ENCODE assay signal across 8 cellular contexts in the genomic region with DNA sequence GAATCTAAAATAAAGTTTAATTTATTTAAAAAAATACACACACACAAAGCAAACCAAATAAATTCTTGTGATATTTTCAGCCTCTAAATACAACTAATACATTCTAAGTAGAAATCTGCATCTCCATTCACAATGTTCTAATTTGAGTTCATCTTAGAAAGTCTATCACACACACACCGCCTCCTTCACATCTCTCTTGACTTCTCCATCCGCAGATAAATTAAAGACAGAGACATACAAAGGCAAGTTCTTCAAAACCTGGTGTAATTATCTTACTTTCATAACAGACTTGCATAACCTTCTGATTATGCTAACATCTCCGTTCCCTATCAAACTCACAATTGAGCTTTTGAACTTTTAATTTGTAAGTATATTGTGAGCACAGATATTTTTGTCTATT.
"Had no signal": no experiment of that assay in that cellular context is flagged by ENCODE, and none has a peak within 500 bp of the region (broad histone marks: within the 10 kb centered on the region; RNA-seq: fewer than 3 reads in every experiment).

No MANE protein-coding gene starts in this region.

- H3K4me3 Mint-ChIP-seq: GM23338, H9, HFFc6 had no signal

- H3K27ac Mint-ChIP-seq: GM23338, HFFc6 had no signal

- ATAC-seq: GM23338, HCT116 had no signal

- DNase-seq: GM23248, GOT3, H7, H9, HCEC 1CT, HFFc6 had no signal

- H3K9me3 Mint-ChIP-seq: GM23338, H9 had no signal
